ENCODE assay signal across 12 cellular contexts in genomic region chr3:71998995-71999673, GRCh38.
DNase-seq lines count a peak whose midpoint lies in the region; ATAC-seq and TF ChIP-seq lines count a peak whose summit lies in the region.
"Had no signal": no experiment of that assay in that cellular context is flagged by ENCODE, and none has a peak within 500 bp of the region (broad histone marks: within the 10 kb centered on the region; RNA-seq: fewer than 3 reads in every experiment).

No MANE protein-coding gene starts in this region.

- no peak for ATAC-seq in GM18907 (IDR thresholded peaks at IDR 0.05; ENCODE audit: unreplicated experiment)
- ATAC-seq: stimulated activated naive B cell treated with anti-CD40 and anti-IgM and Interleukin-4, amounts not matched to agents 10 μg/mL and 1 μg/mL and 100 μg/mL, for 72 hours had no signal

- DNase-seq in AG10803 (ENCODE audit: low read depth): peak; percentile 98
- DNase-seq in HFFc6: peak; percentile 96
- DNase-seq in amniotic epithelial cell (ENCODE audit: low read depth): peak; percentile 98
- peak; percentile 73 for DNase-seq in iris pigment epithelial cell (ENCODE audit: low read depth)
- DNase-seq in GM10266 (ENCODE audit: extremely low spot score): no peak
- no peak for DNase-seq in activated effector memory CD4-positive, alpha-beta T cell treated with Interleukin-2 at 50 U/mL for 16 hours
- no peak for DNase-seq in stimulated activated CD4-positive, alpha-beta T cell treated with anti-CD3 and anti-CD28 coated beads, Interleukin-4, amount 100 ng/mL, for 1 hour
- DNase-seq: DMS53; kidney glomerular epithelial cell; stimulated activated naive B cell treated with anti-CD40 and anti-IgM and Interleukin-4, amounts not matched to agents 10 μg/mL and 1 μg/mL and 100 μg/mL, for 72 hours; WERI-Rb-1 had no signal

- H3K4me3 ChIP-seq in AG10803 (ENCODE audit: low read length): no peak overlapping the region

- no peaks in the 10 kb centered on the region; the same call in 1 of the 2 replicates for H3K36me3 Mint-ChIP-seq in HFFc6 (ENCODE audit: low read depth)
- H3K36me3 Mint-ChIP-seq: stimulated activated naive B cell treated with anti-CD40 and anti-IgM and Interleukin-4, amounts not matched to agents 10 μg/mL and 1 μg/mL and 100 μg/mL, for 72 hours had no signal

- H3K4me3 Mint-ChIP-seq in HFFc6: peak overlapping the region; percentile 22; the same call in 1 of the 2 replicates
- H3K4me3 Mint-ChIP-seq: stimulated activated naive B cell treated with anti-CD40 and anti-IgM and Interleukin-4, amounts not matched to agents 10 μg/mL and 1 μg/mL and 100 μg/mL, for 72 hours had no signal

- TF ChIP-seq CTCF in AG10803 (conservative IDR thresholded peaks at IDR 0.05; ENCODE audit: low read length): peak; percentile 29; the same call in 1 of the 2 replicates
- TF ChIP-seq CTCF in HFFc6 (IDR thresholded peaks at IDR 0.05): peak; percentile 25; the same call in 1 of the 2 replicates
- no peak for TF ChIP-seq CTCF in GM10266 (IDR thresholded peaks at IDR 0.05; ENCODE audit: control insufficient read depth, insufficient read depth, low read depth, missing control alignments)

- peaks cover 33% of the 10 kb centered on the region for H3K4me1 Mint-ChIP-seq in HFFc6 (ENCODE audit: low read depth)

- peaks cover 2% of the 10 kb centered on the region for H3K27me3 Mint-ChIP-seq in HFFc6 (ENCODE audit: insufficient read depth)

- H3K27ac Mint-ChIP-seq in HFFc6: peak overlapping the region; percentile 93
- H3K27ac Mint-ChIP-seq: stimulated activated naive B cell treated with anti-CD40 and anti-IgM and Interleukin-4, amounts not matched to agents 10 μg/mL and 1 μg/mL and 100 μg/mL, for 72 hours had no signal

- no peaks in the 10 kb centered on the region for H3K9me3 Mint-ChIP-seq in HFFc6
- H3K9me3 Mint-ChIP-seq: stimulated activated naive B cell treated with anti-CD40 and anti-IgM and Interleukin-4, amounts not matched to agents 10 μg/mL and 1 μg/mL and 100 μg/mL, for 72 hours had no signal

Comparison
In these comparisons a context has a peak if more than half of its experiments do, and no peak if none do; other contexts are left out.
1. DNase-seq: peak in AG10803 (single experiment), HFFc6 (single experiment), amniotic epithelial cell (single experiment) and iris pigment epithelial cell (single experiment); none in GM10266 (single experiment), activated effector memory CD4-positive, alpha-beta T cell treated with Interleukin-2 at 50 U/mL for 16 hours (single experiment) and stimulated activated CD4-positive, alpha-beta T cell treated with anti-CD3 and anti-CD28 coated beads, Interleukin-4, amount 100 ng/mL, for 1 hour (single experiment).